In genomic region chr6:153058291-153058690, GRCh38 we compare ENCODE assay signal across 1 cellular context.
TF ChIP-seq lines count a peak whose summit lies in the region.

No MANE protein-coding gene starts in this region.

TF ChIP-seq in SK-N-SH, 30 proteins besides CTCF, POLR2A, EP300 and RAD21 (continued from another document):
- TF ChIP-seq USF2 (IDR thresholded peaks at IDR 0.05; ENCODE audit: borderline replicate concordance, low read depth, low read length): no peak
- TF ChIP-seq RCOR1 (IDR thresholded peaks at IDR 0.05; ENCODE audit: low read length): no peak
- TF ChIP-seq NFIC (IDR thresholded peaks at IDR 0.05; ENCODE audit: borderline replicate concordance): no peak
- TF ChIP-seq SMC3 (IDR thresholded peaks at IDR 0.05; ENCODE audit: low read depth, low read length): no peak
- no peak for TF ChIP-seq GATA2 (CRISPR knock-in tag; IDR thresholded peaks at IDR 0.05)
- TF ChIP-seq FOXM1 (IDR thresholded peaks at IDR 0.05; ENCODE audit: low read depth): no peak
- TF ChIP-seq NRF1 (IDR thresholded peaks at IDR 0.05; ENCODE audit: low read depth, low read length): no peak
- TF ChIP-seq PBX3 (IDR thresholded peaks at IDR 0.05): no peak
- no peak for TF ChIP-seq IRF3 (IDR thresholded peaks at IDR 0.05; ENCODE audit: low read depth, low read length)
- TF ChIP-seq ELF1 (IDR thresholded peaks at IDR 0.05): no peak
- TF ChIP-seq TEAD4 (IDR thresholded peaks at IDR 0.05; ENCODE audit: borderline replicate concordance, insufficient read depth): no peak
- no peak for TF ChIP-seq REST (IDR thresholded peaks at IDR 0.05; ENCODE audit: low read depth, low read length)
TF ChIP-seq in SK-N-SH: peak in this region for 0.
